Comparison of ENCODE assay signal across 1 cellular context in genomic region chr4:80196259-80197131, GRCh38.
TF ChIP-seq lines count a peak whose summit lies in the region.

No MANE protein-coding gene starts in this region.

TF ChIP-seq in IMR-90, 13 proteins besides CTCF, POLR2A, EP300 and RAD21 (continued from another document):
- TF ChIP-seq, protein P1, sequence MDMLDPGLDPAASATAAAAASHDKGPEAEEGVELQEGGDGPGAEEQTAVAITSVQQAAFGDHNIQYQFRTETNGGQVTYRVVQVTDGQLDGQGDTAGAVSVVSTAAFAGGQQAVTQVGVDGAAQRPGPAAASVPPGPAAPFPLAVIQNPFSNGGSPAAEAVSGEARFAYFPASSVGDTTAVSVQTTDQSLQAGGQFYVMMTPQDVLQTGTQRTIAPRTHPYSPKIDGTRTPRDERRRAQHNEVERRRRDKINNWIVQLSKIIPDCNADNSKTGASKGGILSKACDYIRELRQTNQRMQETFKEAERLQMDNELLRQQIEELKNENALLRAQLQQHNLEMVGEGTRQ (IDR thresholded peaks at IDR 0.05; ENCODE audit: low read depth, low read length): no peak
- TF ChIP-seq RCOR1 (IDR thresholded peaks at IDR 0.05; ENCODE audit: insufficient replicate concordance, low read length) (no peak), CHD1 (IDR thresholded peaks at IDR 0.05; ENCODE audit: low read depth, low read length) (no peak), SMC3 (IDR thresholded peaks at IDR 0.05; ENCODE audit: low read depth, low read length) (no peak), RFX5 (IDR thresholded peaks at IDR 0.05; ENCODE audit: low read depth, low read length) (no peak), FOS (IDR thresholded peaks at IDR 0.05; ENCODE audit: low read depth, low read length) (no peak), MAFK (IDR thresholded peaks at IDR 0.05; ENCODE audit: low read depth, low read length) (no peak), MAZ (IDR thresholded peaks at IDR 0.05; ENCODE audit: borderline replicate concordance, low read depth, low read length) (no peak), MXI1 (IDR thresholded peaks at IDR 0.05; ENCODE audit: borderline replicate concordance, low read depth, low read length) (no peak), CEBPB (IDR thresholded peaks at IDR 0.05; ENCODE audit: low read depth, low read length) (no peak), NFE2L2 (IDR thresholded peaks at IDR 0.05; ENCODE audit: low read depth, low read length) (no peak)
- TF ChIP-seq, protein P2, sequence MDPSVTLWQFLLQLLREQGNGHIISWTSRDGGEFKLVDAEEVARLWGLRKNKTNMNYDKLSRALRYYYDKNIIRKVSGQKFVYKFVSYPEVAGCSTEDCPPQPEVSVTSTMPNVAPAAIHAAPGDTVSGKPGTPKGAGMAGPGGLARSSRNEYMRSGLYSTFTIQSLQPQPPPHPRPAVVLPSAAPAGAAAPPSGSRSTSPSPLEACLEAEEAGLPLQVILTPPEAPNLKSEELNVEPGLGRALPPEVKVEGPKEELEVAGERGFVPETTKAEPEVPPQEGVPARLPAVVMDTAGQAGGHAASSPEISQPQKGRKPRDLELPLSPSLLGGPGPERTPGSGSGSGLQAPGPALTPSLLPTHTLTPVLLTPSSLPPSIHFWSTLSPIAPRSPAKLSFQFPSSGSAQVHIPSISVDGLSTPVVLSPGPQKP (IDR thresholded peaks at IDR 0.05; ENCODE audit: borderline replicate concordance, low read depth, low read length): no peak
